In genomic region chr15:60526127-60526616, GRCh38 we compare ENCODE assay signal across 13 cellular contexts. TPM values are rescaled to one million over a fixed set of nuclear protein-coding genes. Genes with fewer than 3 reads are reported as not detected.
DNase-seq lines count a peak whose midpoint lies in the region; ATAC-seq, FAIRE-seq and TF ChIP-seq lines count a peak whose summit lies in the region.
"Had no signal": no experiment of that assay in that cellular context is flagged by ENCODE, and none has a peak within 500 bp of the region (broad histone marks: within the 10 kb centered on the region; RNA-seq: fewer than 3 reads in every experiment).

No MANE protein-coding gene starts in this region.

- no peak overlapping the region for H3K4me2 ChIP-seq in HepG2 (ENCODE audit: low read depth, low read length)
- H3K4me2 ChIP-seq in trophoblast cell (ENCODE audit: low read length), result no peak overlapping the region

- whole genome bisulfite sequencing in right lobe of liver (ENCODE audit: insufficient coverage, low coverage, low lambda C conversion rate, missing lambda C conversion rate), result 40% methylated on average over 10 of the region's 10 CpGs
- 95% methylated on average over 10 of the region's 10 CpGs for WGBS in HepG2 (ENCODE audit: low lambda C conversion rate)
- WGBS in heart left ventricle, 4 donors, result 64 to 75% (median 70%) methylated on average over 10 of the region's 10 CpGs
- no CpG with 5 or more reads among the region's 10 CpGs for WGBS in trophoblast cell (ENCODE audit: extremely low coverage, insufficient coverage, insufficient read length)

- no peak overlapping the region for H2BK5ac ChIP-seq in trophoblast cell (ENCODE audit: low read depth, low read length, poor library complexity)

- H3K4me3 ChIP-seq in right lobe of liver, result no peak overlapping the region
- H3K4me3 ChIP-seq in HepG2 (replicated peaks in 1 of 3; ENCODE audit: insufficient read depth in 1 of 3, low read depth in 2 of 3, low read length in 3 of 3), result no peak overlapping the region
- H3K4me3 ChIP-seq in heart left ventricle, result no peak overlapping the region
- no peak overlapping the region for H3K4me3 ChIP-seq in vagina
- no peak overlapping the region for H3K4me3 ChIP-seq in trophoblast cell (ENCODE audit: low read depth, low read length)

- no peak for TF ChIP-seq EP300 in HepG2 (IDR thresholded peaks at IDR 0.05; ENCODE audit: low read depth in 2 of 2, low read length in 2 of 2)
- no peak for TF ChIP-seq EP300 in HepG2 (CRISPR knock-in tag; IDR thresholded peaks at IDR 0.05; ENCODE audit: borderline replicate concordance)

- H2BK120ac ChIP-seq in trophoblast cell (ENCODE audit: insufficient read depth, low read length, poor library complexity), result no peak overlapping the region

- peak; percentile 75 to 85 (median 78) for ATAC-seq in right lobe of liver
- no peak for ATAC-seq in HepG2
- peak in 3 of 4 donors; percentile 42 to 71 (median 43) for ATAC-seq in heart left ventricle

- H3K27ac ChIP-seq in right lobe of liver (peak overlapping the region in 2 of 3 donors; percentile 19 to 22), HepG2 (ENCODE audit: extremely low read length, insufficient read depth, low read length) (no peak overlapping the region), heart left ventricle (peak overlapping the region in 4 of 12 donors; percentile 18 to 36 (median 25)), vagina (peak overlapping the region; percentile 4), trophoblast cell (ENCODE audit: low read depth, low read length) (no peak overlapping the region)

- H3K23ac ChIP-seq in trophoblast cell (ENCODE audit: low read length), result no peak overlapping the region

- BruUV-seq in HepG2 (replicated peaks; lab: Mats Ljungman, UMichigan), result no TSS peak

- H3K4ac ChIP-seq in trophoblast cell (ENCODE audit: low read depth, low read length), result no peak overlapping the region

- peaks cover 20% of the 10 kb centered on the region; the same call in 1 of the 2 replicates for H4K20me1 ChIP-seq in HepG2 (ENCODE audit: insufficient read depth, low read length)

- H3K27me3 ChIP-seq in right lobe of liver (no peaks in the 10 kb centered on the region), HepG2 (ENCODE audit: control insufficient read depth in 1 of 2, insufficient read depth in 2 of 2, low read length in 2 of 2) (no peaks in the 10 kb centered on the region), heart left ventricle (no peaks in the 10 kb centered on the region), vagina (no peaks in the 10 kb centered on the region), trophoblast cell (ENCODE audit: insufficient read depth, low read length) (no peaks in the 10 kb centered on the region)

- no peak for TF ChIP-seq CTCF in right lobe of liver (IDR thresholded peaks at IDR 0.05)
- no peak for TF ChIP-seq CTCF in HepG2 (CRISPR knock-in tag; IDR thresholded peaks at IDR 0.05)
- TF ChIP-seq CTCF in heart left ventricle (IDR thresholded peaks at IDR 0.05), result no peak
- no peak for TF ChIP-seq CTCF in vagina (IDR thresholded peaks at IDR 0.05)

- no peak overlapping the region for H2BK12ac ChIP-seq in trophoblast cell (ENCODE audit: low read length)

- DNase-seq in right lobe of liver, result peak; percentile 76 to 87 (median 79)
- DNase-seq in HepG2 (ENCODE audit: low spot score), result no peak
- DNase-seq in SHP77 treated with DMSO at 0.1 percent for 48 hours (lab: John Stamatoyannopoulos, UW), result peak; percentile 57
- peak in 2 of 5 donors; percentile 29 to 52 for DNase-seq in heart left ventricle
- DNase-seq in vagina (ENCODE audit: extremely low spot score in 2 of 2), result no peak
- no peak for DNase-seq in trophoblast cell
- DNase-seq in NCI-H226, result no peak
- DNase-seq in posterior vena cava (ENCODE audit: low spot score), result no peak
- DNase-seq: activated CD4-positive, CD25-positive, alpha-beta regulatory T cell treated with anti-CD3 and anti-CD28 coated beads, Interleukin-2, amount 50 U/mL, for 72 hours; Calu3; erythroblast; naive B cell; NCI-H1436 treated with DMSO at 0.1 percent for 48 hours had no signal

- no peaks in the 10 kb centered on the region for H3K79me1 ChIP-seq in trophoblast cell (ENCODE audit: low read length)

- no peak for FAIRE-seq in HepG2 (lab: Jason Lieb, UNC)

- intact Hi-C loops in right lobe of liver (cut with DNase I) (loop anchor here in 1 of 2 donors (10.0 kb wide), 1 partner anchor 59 kb away; no protein-coding TSS in a partner anchor), HepG2 (cut with micrococcal nuclease; ENCODE audit: unreplicated experiment) (no loop called here), heart left ventricle (cut with DNase I) (loop anchor here in 1 of 10 donors (2.0 kb wide), 1 partner anchor 29 kb away; no protein-coding TSS in a partner anchor), vagina (cut with DNase I) (no loop called here), posterior vena cava (cut with DNase I) (no loop called here)

- H3K4me1 ChIP-seq in right lobe of liver, result peaks cover 0 to 29% (median 13%) of the 10 kb centered on the region in 4 donors
- peaks cover 15% of the 10 kb centered on the region for H3K4me1 ChIP-seq in HepG2 (ENCODE audit: insufficient read depth, low read length)
- H3K4me1 ChIP-seq in heart left ventricle, result peaks cover 0 to 34% (median 8%) of the 10 kb centered on the region in 12 donors
- H3K4me1 ChIP-seq in vagina, result peaks cover 24% of the 10 kb centered on the region
- H3K4me1 ChIP-seq in trophoblast cell (ENCODE audit: control insufficient read depth in 1 of 2, insufficient read depth in 2 of 2, low read length in 2 of 2), result no peaks in the 10 kb centered on the region

- CTCF ChIA-PET in HepG2 (lab: Yijun Ruan, JAX; ENCODE audit: low intra/inter-chr PET ratio, low total read pairs), result no interaction called here

- in situ Hi-C loops in HepG2 (cut with HindIII; ENCODE audit: extremely low pct_ligation_motif_present, low pct_unique_long_range_greater_than_20kb), result no loop called here

- no peaks in the 10 kb centered on the region for H3K36me3 ChIP-seq in right lobe of liver
- H3K36me3 ChIP-seq in HepG2 (replicated peaks in 1 of 2; ENCODE audit: control insufficient read depth in 1 of 2, insufficient read depth in 2 of 2, low read length in 2 of 2), result peaks cover 13 to 52% of the 10 kb centered on the region in 2 experiments; a peak in 4 of 5 replicates
- H3K36me3 ChIP-seq in heart left ventricle, result peaks cover 0 to 15% (median 9%) of the 10 kb centered on the region in 9 donors
- H3K36me3 ChIP-seq in vagina, result no peaks in the 10 kb centered on the region
- H3K36me3 ChIP-seq in trophoblast cell (ENCODE audit: control insufficient read depth in 1 of 2, insufficient read depth in 2 of 2, low read length in 2 of 2), result no peaks in the 10 kb centered on the region

- no peak overlapping the region for H3K9ac ChIP-seq in HepG2 (ENCODE audit: insufficient read depth, low read depth, low read length)
- no peak overlapping the region for H3K9ac ChIP-seq in trophoblast cell (ENCODE audit: low read length)

- H3K79me2 ChIP-seq in HepG2 (ENCODE audit: insufficient read depth, low read length), result peaks cover 2% of the 10 kb centered on the region
- H3K79me2 ChIP-seq in trophoblast cell (ENCODE audit: control insufficient read depth, insufficient read depth, low read length, poor library complexity), result no peaks in the 10 kb centered on the region

- no peak overlapping the region for H4K91ac ChIP-seq in trophoblast cell (ENCODE audit: low read depth, low read length)

- no peak for TF ChIP-seq POLR2A in right lobe of liver (IDR thresholded peaks at IDR 0.05)
- no peak for TF ChIP-seq POLR2A in HepG2 (IDR thresholded peaks at IDR 0.05; ENCODE audit: insufficient read depth in 1 of 2, low read depth in 2 of 2, low read length in 2 of 2)
- no peak for TF ChIP-seq POLR2A in heart left ventricle (IDR thresholded peaks at IDR 0.05)
- TF ChIP-seq POLR2A in vagina (IDR thresholded peaks at IDR 0.05), result no peak

- no peak overlapping the region for H4K8ac ChIP-seq in trophoblast cell (ENCODE audit: low read depth, low read length)

- H3K18ac ChIP-seq in trophoblast cell (ENCODE audit: low read length), result no peak overlapping the region

- POLR2A ChIA-PET in HepG2 (lab: Yijun Ruan, JAX), result no interaction called here

- H2AFZ ChIP-seq in HepG2 (ENCODE audit: low read length), result no peak overlapping the region
- H2AFZ ChIP-seq in trophoblast cell (ENCODE audit: insufficient read depth, low read length, poor library complexity), result no peak overlapping the region

- TF ChIP-seq RAD21 in HepG2 (CRISPR knock-in tag; IDR thresholded peaks at IDR 0.05), result no peak

- no peak overlapping the region for H4K12ac ChIP-seq in trophoblast cell (ENCODE audit: low read depth, low read length)

- H3K14ac ChIP-seq in trophoblast cell (ENCODE audit: low read length), result no peak overlapping the region

- H3K9me3 ChIP-seq in right lobe of liver (no peaks in the 10 kb centered on the region), HepG2 (ENCODE audit: low read length) (no peaks in the 10 kb centered on the region), heart left ventricle (no peaks in the 10 kb centered on the region), vagina (no peaks in the 10 kb centered on the region), trophoblast cell (ENCODE audit: insufficient read depth, low read depth, low read length) (no peaks in the 10 kb centered on the region)

- no peak overlapping the region for H2AK5ac ChIP-seq in trophoblast cell (ENCODE audit: low read length)

RNA-seq across cellular contexts. Expression of gene ICE2, which starts 47.2 kb away (rescaled TPM):
- total RNA-seq in right lobe of liver (10 to 100 TPM; 13.1 to 31.7 (median 17.6) TPM), HepG2 (2016; rRNA removed; fragmentation: Illumina TruSeq; extraction: Trizol) (26.4 and 40.9 TPM in 2 replicates), heart left ventricle (10 to 100 TPM in 8 of 9 donors, 1 to 10 TPM in 1; 9.1 to 28.8 (median 23.7) TPM), vagina (25.0 TPM), posterior vena cava (10 to 100 TPM; 42.6 to 43.6 TPM)
- total RNA-seq in HepG2 (2016; cell fraction: cytosol; rRNA removed; fragmentation: Illumina TruSeq; extraction: Trizol; ENCODE audit: low read depth), result 6.4 and 8.6 TPM in 2 replicates
- total RNA-seq in HepG2 (2016; cell fraction: insoluble cytoplasmic fraction; rRNA removed; fragmentation: Illumina TruSeq; extraction: Trizol), result 23.8 and 38.6 TPM in 2 replicates
- total RNA-seq in HepG2 (2016; cell fraction: membrane; rRNA removed; fragmentation: Illumina TruSeq; extraction: Trizol), result 19.6 and 21.3 TPM in 2 replicates
- 41.9 and 47.8 TPM in 2 replicates for total RNA-seq in HepG2 (2016; cell fraction: nucleus; rRNA removed; fragmentation: Illumina TruSeq; extraction: Trizol)
- polyA plus RNA-seq in HepG2 (2011; rRNA removed) (20.5 and 24.8 TPM in 2 replicates), heart left ventricle (10 to 100 TPM in 1 of 2 donors, 1 to 10 TPM in 1; 8.4 to 11.1 TPM)
- 11.0 and 15.0 TPM in 2 replicates for polyA plus RNA-seq in HepG2 (2011; cell fraction: cytosol; rRNA removed)
- 20.0 and 21.2 TPM in 2 replicates for polyA plus RNA-seq in HepG2 (2011; cell fraction: nucleus; rRNA removed)
- 20.7 and 23.9 TPM in 2 replicates for polyA plus RNA-seq in HepG2 (2012)
- 9.1 and 9.3 TPM in 2 replicates for polyA plus RNA-seq in HepG2 (2016; cell fraction: cytosol; fragmentation: Illumina TruSeq; extraction: Trizol; ENCODE audit: low read depth)
- polyA plus RNA-seq in HepG2 (2016; cell fraction: insoluble cytoplasmic fraction; fragmentation: Illumina TruSeq; extraction: Trizol; ENCODE audit: low read depth), result 35.5 and 42.1 TPM in 2 replicates
- 13.2 and 14.7 TPM in 2 replicates for polyA plus RNA-seq in HepG2 (2016; cell fraction: membrane; fragmentation: Illumina TruSeq; extraction: Trizol; ENCODE audit: low read depth)
- polyA plus RNA-seq in HepG2 (2016; cell fraction: nucleus; fragmentation: Illumina TruSeq; extraction: Trizol; ENCODE audit: insufficient read depth, low read depth), result 34.0 and 49.3 TPM in 2 replicates
- polyA minus RNA-seq in HepG2 (2011; rRNA and poly(A)+ RNA removed; ENCODE audit: low replicate concordance), result 28.7 and 67.9 TPM in 2 replicates
- polyA minus RNA-seq in HepG2 (2011; cell fraction: cytosol; rRNA and poly(A)+ RNA removed), result 12.0 and 16.0 TPM in 2 replicates
- 113 and 126 TPM in 2 replicates for polyA minus RNA-seq in HepG2 (2011; cell fraction: nucleus; rRNA and poly(A)+ RNA removed)
- polyA plus RNA-seq in trophoblast cell (2013), result 18.5 and 21.0 TPM in 2 replicates

Comparison
In these comparisons a context has a peak if more than half of its experiments do, and no peak if none do; other contexts are left out.
1. DNase-seq: peak in right lobe of liver (3 of 3) and SHP77 treated with DMSO at 0.1 percent for 48 hours (single experiment); none in HepG2 (single experiment), vagina (0 of 2), trophoblast cell (0 of 2), NCI-H226 (single experiment) and posterior vena cava (single experiment).
2. H3K27ac ChIP-seq: peak in right lobe of liver (2 of 3) and vagina (single experiment); none in HepG2 (single experiment) and trophoblast cell (single experiment).